In the genomic region with DNA sequence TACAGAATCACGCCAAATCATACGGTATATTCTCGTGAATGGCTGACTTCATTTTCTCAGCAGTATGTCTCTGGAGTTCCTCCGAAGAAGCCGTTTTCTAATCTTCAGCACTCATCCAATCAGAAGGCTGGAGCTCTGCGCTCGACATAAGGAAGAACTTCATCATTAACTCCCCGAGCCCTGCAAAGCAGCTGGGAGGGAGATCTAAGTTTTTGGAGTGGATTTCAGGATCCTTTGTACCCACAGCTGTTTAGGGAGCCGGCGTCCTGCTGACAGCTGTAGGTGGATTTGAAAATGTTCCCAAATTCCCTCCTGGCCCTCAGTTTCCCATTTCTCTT, we compare ENCODE assay signal across 9 cellular contexts. TPM values are rescaled to one million over a fixed set of nuclear protein-coding genes. Genes with fewer than 3 reads are reported as not detected.
DNase-seq lines count a peak whose midpoint lies in the region; ATAC-seq, FAIRE-seq and TF ChIP-seq lines count a peak whose summit lies in the region.
"Had no signal": no experiment of that assay in that cellular context is flagged by ENCODE, and none has a peak within 500 bp of the region (broad histone marks: within the 10 kb centered on the region; RNA-seq: fewer than 3 reads in every experiment).

No MANE protein-coding gene starts in this region.

- H4K20me1 ChIP-seq in HepG2 (ENCODE audit: insufficient read depth, low read length) = no peaks in the 10 kb centered on the region

- TF ChIP-seq EP300 in HepG2 (IDR thresholded peaks at IDR 0.05; ENCODE audit: low read depth in 2 of 2, low read length in 2 of 2) (no peak), HepG2 (CRISPR knock-in tag; IDR thresholded peaks at IDR 0.05; ENCODE audit: borderline replicate concordance) (no peak)

- H3K4me2 ChIP-seq in HepG2 (ENCODE audit: low read depth, low read length) = peak overlapping the region; percentile 67

- TF ChIP-seq CTCF in HepG2 (CRISPR knock-in tag; IDR thresholded peaks at IDR 0.05) (no peak), right lobe of liver (IDR thresholded peaks at IDR 0.05) (no peak), cardiac fibroblast (IDR thresholded peaks at IDR 0.05; ENCODE audit: low read depth, low read length) (no peak)

- no peak for FAIRE-seq in HepG2 (lab: Jason Lieb, UNC)
- FAIRE-seq: D721Med had no signal

- TF ChIP-seq RAD21 in HepG2 (CRISPR knock-in tag; IDR thresholded peaks at IDR 0.05) = no peak

- H3K4me3 ChIP-seq in HepG2 (replicated peaks in 1 of 3; ENCODE audit: insufficient read depth in 1 of 3, low read depth in 2 of 3, low read length in 3 of 3) (peak overlapping the region; percentile 9 to 31 (median 26); a peak in 4 of 6 replicates), right lobe of liver (peak overlapping the region in 1 of 3 donors; percentile 3), cardiac fibroblast (replicated peaks in 1 of 2; ENCODE audit: low read depth in 2 of 2, low read length in 2 of 2) (peak overlapping the region; percentile 35 to 52), mucosa of stomach (ENCODE audit: low read length) (no peak overlapping the region)

- in situ Hi-C loops in HepG2 (cut with HindIII; ENCODE audit: extremely low pct_ligation_motif_present, low pct_unique_long_range_greater_than_20kb) = no loop called here

- POLR2A ChIA-PET in HepG2 (lab: Yijun Ruan, JAX) = no interaction called here

- DNase-seq in HepG2 (ENCODE audit: low spot score) = no peak
- DNase-seq in right lobe of liver = no peak
- DNase-seq in cardiac fibroblast (ENCODE audit: low read depth in 2 of 2) = peak; percentile 75 to 78
- DNase-seq in stimulated activated CD4-positive, alpha-beta T cell treated with anti-CD3 and anti-CD28 coated beads, Interleukin-1b, Interleukin-23, amount 100 ng/mL, for 48 hours = no peak
- no peak for DNase-seq in C1 segment of cervical spinal cord (lab: John Stamatoyannopoulos, UW)
- DNase-seq in activated T-cell treated with anti-CD3 and anti-CD28 coated beads, Interleukin-2, amount 50 U/mL, for 48 hours = no peak

- H3K9me3 ChIP-seq in HepG2 (ENCODE audit: low read length) = no peaks in the 10 kb centered on the region
- no peaks in the 10 kb centered on the region for H3K9me3 ChIP-seq in right lobe of liver
- no peaks in the 10 kb centered on the region for H3K9me3 ChIP-seq in mucosa of stomach (ENCODE audit: control insufficient read depth, low read length)

- H3K27ac ChIP-seq in HepG2 (ENCODE audit: extremely low read length, insufficient read depth, low read length) (no peak overlapping the region), right lobe of liver (no peak overlapping the region)

- peak overlapping the region; percentile 57 for H2AFZ ChIP-seq in HepG2 (ENCODE audit: low read length)

- H3K79me2 ChIP-seq in HepG2 (ENCODE audit: insufficient read depth, low read length) = no peaks in the 10 kb centered on the region

- CTCF ChIA-PET in HepG2 (lab: Yijun Ruan, JAX; ENCODE audit: low intra/inter-chr PET ratio, low total read pairs) = no interaction called here

- 13% methylated on average over 10 of the region's 10 CpGs for WGBS in HepG2 (ENCODE audit: low lambda C conversion rate)
- WGBS in right lobe of liver (ENCODE audit: insufficient coverage, low coverage, low lambda C conversion rate, missing lambda C conversion rate) = 51% methylated on average over 10 of the region's 10 CpGs

- ATAC-seq in HepG2 (no peak), right lobe of liver (no peak), GM21515 (IDR thresholded peaks at IDR 0.05; ENCODE audit: unreplicated experiment) (no peak)

- peaks cover 12% of the 10 kb centered on the region; the same call in 1 of the 2 replicates for H3K4me1 ChIP-seq in HepG2 (ENCODE audit: insufficient read depth, low read length)
- no peaks in the 10 kb centered on the region for H3K4me1 ChIP-seq in right lobe of liver
- H3K4me1 ChIP-seq in mucosa of stomach (ENCODE audit: control insufficient read depth, insufficient read depth, low read length) = no peaks in the 10 kb centered on the region

- no peak overlapping the region for H3K9ac ChIP-seq in HepG2 (ENCODE audit: insufficient read depth, low read depth, low read length)
- peak overlapping the region; percentile 23 for H3K9ac ChIP-seq in mucosa of stomach (ENCODE audit: low read length)

- TF ChIP-seq POLR2A in HepG2 (IDR thresholded peaks at IDR 0.05; ENCODE audit: insufficient read depth in 1 of 2, low read depth in 2 of 2, low read length in 2 of 2) (no peak), right lobe of liver (IDR thresholded peaks at IDR 0.05) (no peak)

- H3K27me3 ChIP-seq in HepG2 (ENCODE audit: control insufficient read depth in 1 of 2, insufficient read depth in 2 of 2, low read length in 2 of 2) = peaks cover 0 to 5% of the 10 kb centered on the region in 2 experiments; a peak in 1 of 5 replicates
- no peaks in the 10 kb centered on the region for H3K27me3 ChIP-seq in right lobe of liver
- H3K27me3 ChIP-seq in mucosa of stomach (ENCODE audit: control insufficient read depth, insufficient read depth, low read length) = peaks cover 3% of the 10 kb centered on the region

- BruUV-seq in HepG2 (replicated peaks; lab: Mats Ljungman, UMichigan) = no TSS peak

- intact Hi-C loops in HepG2 (cut with micrococcal nuclease; ENCODE audit: unreplicated experiment) (no loop called here), right lobe of liver (cut with DNase I) (no loop called here)

- no peaks in the 10 kb centered on the region for H3K36me3 ChIP-seq in HepG2 (replicated peaks in 1 of 2; ENCODE audit: control insufficient read depth in 1 of 2, insufficient read depth in 2 of 2, low read length in 2 of 2)
- no peaks in the 10 kb centered on the region for H3K36me3 ChIP-seq in right lobe of liver
- H3K36me3 ChIP-seq in mucosa of stomach (ENCODE audit: control insufficient read depth, insufficient read depth, low read length) = no peaks in the 10 kb centered on the region

TF ChIP-seq in HepG2, 621 proteins besides CTCF, POLR2A, EP300 and RAD21:
- TF ChIP-seq ZSCAN20 (CRISPR knock-in tag; IDR thresholded peaks at IDR 0.05; ENCODE audit: borderline replicate concordance) = no peak
TF ChIP-seq in HepG2: peak in this region for 0.

RNA-seq across cellular contexts. Expression of gene SDK1, which starts 40.7 kb away (rescaled TPM):
- total RNA-seq in HepG2 (2016; rRNA removed; fragmentation: Illumina TruSeq; extraction: Trizol) (0.17 and 0.35 TPM in 2 replicates), right lobe of liver (1 to 10 TPM in 2 of 6 experiments, under 1 TPM in 4; 0.07 to 1.4 (median 0.65) TPM)
- 0.18 and 0.20 TPM in 2 replicates for total RNA-seq in HepG2 (2016; cell fraction: cytosol; rRNA removed; fragmentation: Illumina TruSeq; extraction: Trizol; ENCODE audit: low read depth)
- total RNA-seq in HepG2 (2016; cell fraction: insoluble cytoplasmic fraction; rRNA removed; fragmentation: Illumina TruSeq; extraction: Trizol) = 0.15 and 0.19 TPM in 2 replicates
- total RNA-seq in HepG2 (2016; cell fraction: membrane; rRNA removed; fragmentation: Illumina TruSeq; extraction: Trizol) = 0.17 and 0.25 TPM in 2 replicates
- 0.50 and 0.59 TPM in 2 replicates for total RNA-seq in HepG2 (2016; cell fraction: nucleus; rRNA removed; fragmentation: Illumina TruSeq; extraction: Trizol)
- polyA plus RNA-seq in HepG2 (2011; rRNA removed) = 2.4 TPM in 2 replicates
- 1.6 and 2.3 TPM in 2 replicates for polyA plus RNA-seq in HepG2 (2011; cell fraction: cytosol; rRNA removed)
- 8.2 and 8.5 TPM in 2 replicates for polyA plus RNA-seq in HepG2 (2011; cell fraction: nucleus; rRNA removed)
- polyA plus RNA-seq in HepG2 (2012) = 2.9 and 3.0 TPM in 2 replicates
- 0.02 and 0.03 TPM in 2 replicates for polyA plus RNA-seq in HepG2 (2016; cell fraction: cytosol; fragmentation: Illumina TruSeq; extraction: Trizol; ENCODE audit: low read depth)
- 0.25 and 0.32 TPM in 2 replicates for polyA plus RNA-seq in HepG2 (2016; cell fraction: insoluble cytoplasmic fraction; fragmentation: Illumina TruSeq; extraction: Trizol; ENCODE audit: low read depth)
- polyA plus RNA-seq in HepG2 (2016; cell fraction: membrane; fragmentation: Illumina TruSeq; extraction: Trizol; ENCODE audit: low read depth) = 0.06 and 0.28 TPM in 2 replicates
- 0.52 and 0.74 TPM in 2 replicates for polyA plus RNA-seq in HepG2 (2016; cell fraction: nucleus; fragmentation: Illumina TruSeq; extraction: Trizol; ENCODE audit: insufficient read depth, low read depth)
- 14.3 TPM in 1 of 2 replicates, not detected in the other for polyA minus RNA-seq in HepG2 (2011; rRNA and poly(A)+ RNA removed; ENCODE audit: low replicate concordance)
- polyA minus RNA-seq in HepG2 (2011; cell fraction: cytosol; rRNA and poly(A)+ RNA removed) = 4.3 and 4.6 TPM in 2 replicates
- polyA minus RNA-seq in HepG2 (2011; cell fraction: nucleus; rRNA and poly(A)+ RNA removed) = 18.5 and 28.8 TPM in 2 replicates

Comparison
In these comparisons a context has a peak if more than half of its experiments do, and no peak if none do; other contexts are left out.
1. DNase-seq: peak in cardiac fibroblast (2 of 2); none in HepG2 (single experiment), right lobe of liver (0 of 3), stimulated activated CD4-positive, alpha-beta T cell treated with anti-CD3 and anti-CD28 coated beads, Interleukin-1b, Interleukin-23, amount 100 ng/mL, for 48 hours (single experiment), C1 segment of cervical spinal cord (0 of 14) and activated T-cell treated with anti-CD3 and anti-CD28 coated beads, Interleukin-2, amount 50 U/mL, for 48 hours (0 of 2).